In the genomic region with DNA sequence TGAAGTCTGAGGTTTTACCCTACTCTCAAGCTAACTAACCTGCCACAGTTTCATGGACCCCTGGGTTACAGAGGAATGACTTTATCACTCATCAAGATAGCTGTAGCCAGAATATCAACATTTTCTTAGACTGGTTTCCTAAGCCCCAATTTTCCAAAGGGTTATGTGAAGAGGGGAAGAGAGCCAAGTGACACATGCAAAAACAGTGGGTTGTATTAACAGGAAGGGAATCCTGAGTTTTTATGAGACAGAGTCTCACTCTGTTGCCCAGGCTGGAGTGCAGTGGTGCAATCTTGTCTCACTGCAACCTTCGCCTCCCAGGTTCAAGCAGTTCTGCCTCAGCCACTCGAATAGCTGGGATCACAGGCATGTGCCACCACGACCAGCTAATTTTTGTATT, we compare ENCODE assay signal across 8 cellular contexts. TPM values are rescaled to one million over a fixed set of nuclear protein-coding genes. Genes with fewer than 3 reads are reported as not detected.
DNase-seq lines count a peak whose midpoint lies in the region; ATAC-seq and TF ChIP-seq lines count a peak whose summit lies in the region.

No MANE protein-coding gene starts in this region.

- no peak overlapping the region for H3K23ac ChIP-seq in trophoblast cell (ENCODE audit: low read length)

- H3K9me3 Mint-ChIP-seq in activated CD4-positive, alpha-beta memory T cell treated with anti-CD3 and anti-CD28 coated beads, Interleukin-2, amount 10 ng/mL, durations not matched to agents 7 days and 5 days = no peaks in the 10 kb centered on the region

- no peak for TF ChIP-seq POLR2A in uterus (IDR thresholded peaks at IDR 0.05)

- H2BK12ac ChIP-seq in trophoblast cell (ENCODE audit: low read length) = no peak overlapping the region

- H3K9me3 ChIP-seq in trophoblast cell (ENCODE audit: insufficient read depth, low read depth, low read length) (no peaks in the 10 kb centered on the region), uterus (no peaks in the 10 kb centered on the region)

- no peak overlapping the region for H3K18ac ChIP-seq in trophoblast cell (ENCODE audit: low read length)

- CTCF ChIA-PET in activated CD4-positive, alpha-beta memory T cell treated with anti-CD3 and anti-CD28 coated beads, Interleukin-2, amount 10 ng/mL, durations not matched to agents 7 days and 5 days (lab: Charles Lee) = interaction anchor here (1.6 to 6.7 kb wide), 3 partner anchors 17 to 152 kb away, joined by 7 to 107 read pairs (median 15); no protein-coding TSS in a partner anchor

- no peaks in the 10 kb centered on the region for H3K27me3 ChIP-seq in trophoblast cell (ENCODE audit: insufficient read depth, low read length)
- H3K27me3 ChIP-seq in uterus = no peaks in the 10 kb centered on the region

- H3K4me1 Mint-ChIP-seq in activated CD4-positive, alpha-beta memory T cell treated with anti-CD3 and anti-CD28 coated beads, Interleukin-2, amount 10 ng/mL, durations not matched to agents 7 days and 5 days = peaks cover 49% of the 10 kb centered on the region

- peaks cover 2% of the 10 kb centered on the region for H3K79me2 ChIP-seq in trophoblast cell (ENCODE audit: control insufficient read depth, insufficient read depth, low read length, poor library complexity)

- H3K9ac ChIP-seq in trophoblast cell (ENCODE audit: low read length) = no peak overlapping the region

- H3K4ac ChIP-seq in trophoblast cell (ENCODE audit: low read depth, low read length) = no peak overlapping the region

- peak; percentile 0 for ATAC-seq in GM18519 (IDR thresholded peaks at IDR 0.05; ENCODE audit: low FRiP score, unreplicated experiment)
- ATAC-seq in HG02623 (IDR thresholded peaks at IDR 0.05; ENCODE audit: unreplicated experiment) = peak; percentile 2

- peaks cover 9% of the 10 kb centered on the region for H3K36me3 Mint-ChIP-seq in activated CD4-positive, alpha-beta memory T cell treated with anti-CD3 and anti-CD28 coated beads, Interleukin-2, amount 10 ng/mL, durations not matched to agents 7 days and 5 days (ENCODE audit: low read depth)

- no peak overlapping the region for H3K14ac ChIP-seq in trophoblast cell (ENCODE audit: low read length)

- no peaks in the 10 kb centered on the region for H3K36me3 ChIP-seq in trophoblast cell (ENCODE audit: control insufficient read depth in 1 of 2, insufficient read depth in 2 of 2, low read length in 2 of 2)
- H3K36me3 ChIP-seq in uterus = no peaks in the 10 kb centered on the region

- H3K4me1 ChIP-seq in trophoblast cell (ENCODE audit: control insufficient read depth in 1 of 2, insufficient read depth in 2 of 2, low read length in 2 of 2) = peaks cover 0 to 2% of the 10 kb centered on the region in 2 experiments
- H3K4me1 ChIP-seq in uterus = peaks cover 0 to 20% of the 10 kb centered on the region in 2 donors

- H3K79me1 ChIP-seq in trophoblast cell (ENCODE audit: low read length) = peaks cover 5% of the 10 kb centered on the region

- intact Hi-C loops in uterus (cut with DNase I; ENCODE audit: low total_unique reads) = loop anchor here (10.0 kb wide), 1 partner anchor 55 kb away; no protein-coding TSS in a partner anchor

- H3K27ac ChIP-seq in trophoblast cell (ENCODE audit: low read depth, low read length) (no peak overlapping the region), uterus (peak overlapping the region in 1 of 2 donors; percentile 51)

- peak overlapping the region; percentile 72 for H3K27ac Mint-ChIP-seq in activated CD4-positive, alpha-beta memory T cell treated with anti-CD3 and anti-CD28 coated beads, Interleukin-2, amount 10 ng/mL, durations not matched to agents 7 days and 5 days

- no CpG with 5 or more reads among the region's 3 CpGs for WGBS in trophoblast cell (ENCODE audit: extremely low coverage, insufficient coverage, insufficient read length)

- H4K91ac ChIP-seq in trophoblast cell (ENCODE audit: low read depth, low read length) = no peak overlapping the region

- H2BK120ac ChIP-seq in trophoblast cell (ENCODE audit: insufficient read depth, low read length, poor library complexity) = no peak overlapping the region

- no peak for DNase-seq in activated CD4-positive, alpha-beta memory T cell treated with anti-CD3 and anti-CD28 coated beads, Interleukin-2, amount 10 ng/mL, durations not matched to agents 7 days and 5 days
- DNase-seq in trophoblast cell (peak; percentile 39 to 71), NCI-H345 (lab: John Stamatoyannopoulos, UW) (no peak), NCI-H1048 (lab: John Stamatoyannopoulos, UW) (no peak), uterus (no peak), NCI-H446 treated with DMSO at 0.1 percent for 48 hours (lab: John Stamatoyannopoulos, UW) (no peak)

- H3K27me3 Mint-ChIP-seq in activated CD4-positive, alpha-beta memory T cell treated with anti-CD3 and anti-CD28 coated beads, Interleukin-2, amount 10 ng/mL, durations not matched to agents 7 days and 5 days = no peaks in the 10 kb centered on the region

- H4K12ac ChIP-seq in trophoblast cell (ENCODE audit: low read depth, low read length) = no peak overlapping the region

- no peak overlapping the region for H4K8ac ChIP-seq in trophoblast cell (ENCODE audit: low read depth, low read length)

- no peak for TF ChIP-seq CTCF in uterus (IDR thresholded peaks at IDR 0.05)

- H2AFZ ChIP-seq in trophoblast cell (ENCODE audit: insufficient read depth, low read length, poor library complexity) = no peak overlapping the region

- no peak overlapping the region for H3K4me2 ChIP-seq in trophoblast cell (ENCODE audit: low read length)

- no peak overlapping the region for H2AK5ac ChIP-seq in trophoblast cell (ENCODE audit: low read length)

- H3K4me3 ChIP-seq in trophoblast cell (ENCODE audit: low read depth, low read length) (no peak overlapping the region), uterus (no peak overlapping the region)

- H3K4me3 Mint-ChIP-seq in activated CD4-positive, alpha-beta memory T cell treated with anti-CD3 and anti-CD28 coated beads, Interleukin-2, amount 10 ng/mL, durations not matched to agents 7 days and 5 days = no peak overlapping the region

- POLR2A ChIA-PET in activated CD4-positive, alpha-beta memory T cell treated with anti-CD3 and anti-CD28 coated beads, Interleukin-2, amount 10 ng/mL, durations not matched to agents 7 days and 5 days (lab: Charles Lee) = interaction anchor here (1.4 to 9.9 kb wide), 4 partner anchors 38 to 279 kb away, joined by 4 to 396 read pairs (median 5); no protein-coding TSS in a partner anchor

- no peak overlapping the region for H2BK5ac ChIP-seq in trophoblast cell (ENCODE audit: low read depth, low read length, poor library complexity)

RNA-seq across cellular contexts. Expression of gene AFF1, which starts 5.4 kb away (rescaled TPM):
- total RNA-seq in activated CD4-positive, alpha-beta memory T cell treated with anti-CD3 and anti-CD28 coated beads, Interleukin-2, amount 10 ng/mL, durations not matched to agents 7 days and 5 days = 10 to 100 TPM; 68.8 to 72.0 TPM
- 55.5 and 56.1 TPM in 2 replicates for polyA plus RNA-seq in trophoblast cell (2013)
- 100 to 1,000 TPM in 2 of 4 donors, 10 to 100 TPM in 2; 26.7 to 200 (median 92.5) TPM for total RNA-seq in uterus

RNA-seq across cellular contexts. Expression of gene C4orf36, which starts 48.0 kb away (rescaled TPM):
- not detected for total RNA-seq in activated CD4-positive, alpha-beta memory T cell treated with anti-CD3 and anti-CD28 coated beads, Interleukin-2, amount 10 ng/mL, durations not matched to agents 7 days and 5 days
- polyA plus RNA-seq in trophoblast cell (2013) = 0.68 and 0.76 TPM in 2 replicates
- total RNA-seq in uterus = 1 to 10 TPM in 1 of 4 donors, under 1 TPM in 1, not detected in 2; 0.91 to 4.8 TPM

Comparison
In these comparisons a context has a peak if more than half of its experiments do, and no peak if none do; other contexts are left out.
1. DNase-seq: peak in trophoblast cell (2 of 2); none in activated CD4-positive, alpha-beta memory T cell treated with anti-CD3 and anti-CD28 coated beads, Interleukin-2, amount 10 ng/mL, durations not matched to agents 7 days and 5 days (single experiment), NCI-H345 (single experiment), NCI-H1048 (single experiment), uterus (0 of 2) and NCI-H446 treated with DMSO at 0.1 percent for 48 hours (single experiment).